Comparison of ENCODE assay signal across 28 cellular contexts in the genomic region with DNA sequence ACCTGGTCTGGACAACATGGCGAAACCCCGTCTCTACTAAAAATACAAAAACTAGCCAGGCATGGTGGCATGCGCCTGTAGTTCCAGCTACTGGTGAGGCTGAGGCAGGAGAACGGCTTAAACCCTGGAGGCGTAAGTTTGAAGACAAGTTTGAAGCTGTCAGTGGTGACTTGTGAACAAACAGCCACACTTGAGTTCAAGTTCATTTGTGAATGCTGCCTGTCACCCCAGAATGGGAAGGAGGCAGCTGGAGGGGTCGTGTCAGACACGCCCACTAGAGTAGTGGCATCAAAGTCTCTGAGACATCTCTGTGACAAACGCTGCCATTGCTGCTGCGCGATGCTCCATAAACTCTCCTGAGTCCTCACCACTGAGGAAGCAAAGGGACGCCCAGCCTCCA.
"Had no signal": no experiment of that assay in that cellular context is flagged by ENCODE, and none has a peak within 500 bp of the region (broad histone marks: within the 10 kb centered on the region; RNA-seq: fewer than 3 reads in every experiment).

No MANE protein-coding gene starts in this region.

- H3K27ac Mint-ChIP-seq: activated B cell treated with CpG ODN at 0.5 μM for 24 hours; activated CD8-positive, alpha-beta T cell treated with anti-CD3 and anti-CD28 coated beads for 36 hours; activated naive CD8-positive, alpha-beta T cell treated with anti-CD3 and anti-CD28 coated beads, Interleukin-2, amount 50 U/mL, for 24 hours; activated T-helper 17 cell treated with anti-CD3 and anti-CD28 coated beads, Interleukin-2, amount 50 U/mL, for 72 hours; T-helper 17 cell; T-helper 2 cell treated with Interferon-gamma antibody and Interleukin-4, amounts not matched to agents 5 μg/mL and 100 μg/mL, for 36 hours had no signal

- H3K9me3 Mint-ChIP-seq: activated B cell treated with CpG ODN at 0.5 μM for 24 hours; activated CD8-positive, alpha-beta T cell treated with anti-CD3 and anti-CD28 coated beads for 36 hours; activated naive CD4-positive, alpha-beta T cell treated with anti-CD3 and anti-CD28 coated beads, Interleukin-2, amount 10 ng/mL, durations not matched to agents 7 days and 5 days; activated naive CD4-positive, alpha-beta T cell treated with anti-CD3 and anti-CD28 coated beads, Interleukin-2, amount 50 U/mL, for 72 hours; activated naive CD8-positive, alpha-beta T cell treated with anti-CD3 and anti-CD28 coated beads, Interleukin-2, amount 50 U/mL, for 24 hours; activated T-cell treated with anti-CD3 and anti-CD28 coated beads, Interleukin-2, amount 50 U/mL, for 4 hours; activated T-helper 17 cell treated with anti-CD3 and anti-CD28 coated beads, Interleukin-2, amount 50 U/mL, for 72 hours; T-helper 2 cell treated with Interferon-gamma antibody and Interleukin-4, amounts not matched to agents 5 μg/mL and 100 μg/mL, for 36 hours had no signal

- H3K4me3 Mint-ChIP-seq: activated B cell treated with CpG ODN at 0.5 μM for 24 hours; activated CD8-positive, alpha-beta T cell treated with anti-CD3 and anti-CD28 coated beads for 36 hours; activated naive CD4-positive, alpha-beta T cell treated with anti-CD3 and anti-CD28 coated beads, Interleukin-2, amount 10 ng/mL, durations not matched to agents 7 days and 5 days; activated naive CD8-positive, alpha-beta T cell treated with anti-CD3 and anti-CD28 coated beads, Interleukin-2, amount 50 U/mL, for 24 hours; activated T-cell treated with anti-CD3 and anti-CD28 coated beads, Interleukin-2, amount 50 U/mL, for 4 hours; activated T-helper 17 cell treated with anti-CD3 and anti-CD28 coated beads, Interleukin-2, amount 50 U/mL, for 72 hours; T-helper 17 cell; T-helper 2 cell treated with Interferon-gamma antibody and Interleukin-4, amounts not matched to agents 5 μg/mL and 100 μg/mL, for 36 hours had no signal

- DNase-seq: activated B cell treated with CpG ODN at 0.5 μM for 24 hours; activated CD4-positive, alpha-beta T cell treated with anti-CD3 and anti-CD28 coated beads for 48 hours; activated CD4-positive, alpha-beta T cell treated with anti-CD3 and anti-CD28 coated beads, Interleukin-2, amount 50 U/mL, for 1 hour; activated CD4-positive, alpha-beta T cell treated with anti-CD3 and anti-CD28 coated beads, Interleukin-2, amount 50 U/mL, for 48 hours; activated CD8-positive, alpha-beta memory T cell treated with anti-CD3 and anti-CD28 coated beads for 24 hours; activated CD8-positive, alpha-beta T cell treated with anti-CD3 and anti-CD28 coated beads for 36 hours; activated gamma-delta T cell; activated naive CD4-positive, alpha-beta T cell; activated naive CD4-positive, alpha-beta T cell treated with anti-CD3 and anti-CD28 coated beads, Interleukin-2, amount 10 ng/mL, durations not matched to agents 7 days and 5 days; activated naive CD8-positive, alpha-beta T cell treated with anti-CD3 and anti-CD28 coated beads, Interleukin-2, amount 50 U/mL, for 24 hours; activated T-cell treated with anti-CD3 and anti-CD28 coated beads, Interleukin-2, amount 50 U/mL, for 4 hours; amygdala; body of pancreas; caudate nucleus; effector CD8-positive, alpha-beta T cell; foreskin fibroblast; glutamatergic neuron; T-helper 1 cell; T-helper 17 cell; T1000; WERI-Rb-1 had no signal

- H3K4me1 Mint-ChIP-seq: activated B cell treated with CpG ODN at 0.5 μM for 24 hours; activated naive CD4-positive, alpha-beta T cell treated with anti-CD3 and anti-CD28 coated beads, Interleukin-2, amount 10 ng/mL, durations not matched to agents 7 days and 5 days; activated naive CD8-positive, alpha-beta T cell treated with anti-CD3 and anti-CD28 coated beads, Interleukin-2, amount 50 U/mL, for 24 hours had no signal

- ATAC-seq: activated CD4-positive, CD25-positive, alpha-beta regulatory T cell treated with anti-CD3 and anti-CD28 coated beads, Interleukin-2, amount 50 U/mL, for 24 hours; activated CD8-positive, alpha-beta T cell treated with anti-CD3 and anti-CD28 coated beads for 36 hours; activated naive CD4-positive, alpha-beta T cell treated with anti-CD3 and anti-CD28 coated beads, Interleukin-2, amount 50 U/mL, for 72 hours; activated naive CD8-positive, alpha-beta T cell treated with anti-CD3 and anti-CD28 coated beads, Interleukin-2, amount 50 U/mL, for 24 hours; activated T-cell treated with anti-CD3 and anti-CD28 coated beads, Interleukin-2, amount 50 U/mL, for 4 hours; activated T-helper 17 cell treated with anti-CD3 and anti-CD28 coated beads, Interleukin-2, amount 50 U/mL, for 72 hours; body of pancreas; esophagus mucosa; gastrocnemius medialis; heart left ventricle; T-helper 17 cell had no signal

- H3K27me3 Mint-ChIP-seq: activated B cell treated with CpG ODN at 0.5 μM for 24 hours; activated CD8-positive, alpha-beta T cell treated with anti-CD3 and anti-CD28 coated beads for 36 hours; activated naive CD4-positive, alpha-beta T cell treated with anti-CD3 and anti-CD28 coated beads, Interleukin-2, amount 10 ng/mL, durations not matched to agents 7 days and 5 days; activated naive CD8-positive, alpha-beta T cell treated with anti-CD3 and anti-CD28 coated beads, Interleukin-2, amount 50 U/mL, for 24 hours; activated T-helper 17 cell treated with anti-CD3 and anti-CD28 coated beads, Interleukin-2, amount 50 U/mL, for 72 hours; T-helper 17 cell had no signal
